Comparison of ENCODE assay signal across 12 cellular contexts in the genomic region with DNA sequence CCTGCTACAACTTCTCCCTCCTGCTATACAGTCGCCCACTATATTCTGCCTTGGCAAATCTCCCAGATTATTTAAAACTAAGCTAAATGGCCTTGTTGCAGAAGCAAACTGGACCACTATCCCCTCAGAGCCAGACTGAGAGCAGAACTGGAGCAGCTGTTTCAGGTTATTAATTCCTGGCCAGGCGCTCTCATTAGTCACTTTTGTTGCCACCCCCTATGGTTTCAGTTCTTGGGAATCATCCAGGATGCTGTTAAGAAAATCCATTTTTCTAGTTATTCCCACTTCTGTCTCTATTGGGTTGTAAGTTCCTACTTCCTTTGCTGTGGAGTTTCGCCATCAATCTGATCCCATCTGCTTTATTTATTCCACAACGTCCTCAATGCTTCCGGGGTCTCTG. TPM values are rescaled to one million over a fixed set of nuclear protein-coding genes. Genes with fewer than 3 reads are reported as not detected.
DNase-seq lines count a peak whose midpoint lies in the region; ATAC-seq, FAIRE-seq and TF ChIP-seq lines count a peak whose summit lies in the region.
"Had no signal": no experiment of that assay in that cellular context is flagged by ENCODE, and none has a peak within 500 bp of the region (broad histone marks: within the 10 kb centered on the region; RNA-seq: fewer than 3 reads in every experiment).

No MANE protein-coding gene starts in this region.

- no peak for FAIRE-seq in HepG2 (lab: Jason Lieb, UNC)
- FAIRE-seq: H1 had no signal

- H3K36me3 ChIP-seq in BLaER1 treated with 17β-estradiol and CSF1 and Interleukin-3, amounts not matched to agents 10 nM and 100 nM = peaks cover 0 to 16% (median 2%) of the 10 kb centered on the region in 11 experiments; a peak in 6 of 22 replicates
- no peaks in the 10 kb centered on the region for H3K36me3 ChIP-seq in HepG2 (replicated peaks in 1 of 2; ENCODE audit: control insufficient read depth in 1 of 2, insufficient read depth in 2 of 2, low read length in 2 of 2)
- H3K36me3 ChIP-seq: tibial artery had no signal

- H3K27ac ChIP-seq in BLaER1 treated with 17β-estradiol and CSF1 and Interleukin-3, amounts not matched to agents 10 nM and 100 nM = peak overlapping the region in 9 of 11 experiments; percentile 6 to 92 (median 85); a peak in 15 of 22 replicates
- no peak overlapping the region for H3K27ac ChIP-seq in HepG2 (ENCODE audit: extremely low read length, insufficient read depth, low read length)
- H3K27ac ChIP-seq: tibial artery had no signal

- intact Hi-C loops in HepG2 (cut with micrococcal nuclease; ENCODE audit: unreplicated experiment) = no loop called here

- DNase-seq in LHCN-M2 (ENCODE audit: low read depth) (peak; percentile 90), astrocyte of the hippocampus (ENCODE audit: low read depth, low spot score) (peak; percentile 53), kidney glomerular epithelial cell (lab: John Stamatoyannopoulos, UW) (peak; percentile 15), GM10248 (ENCODE audit: extremely low spot score) (no peak), HepG2 (ENCODE audit: low spot score) (no peak)
- DNase-seq: Karpas-422, tibial artery had no signal

- TF ChIP-seq EP300 in HepG2 (IDR thresholded peaks at IDR 0.05; ENCODE audit: low read depth in 2 of 2, low read length in 2 of 2) (no peak), HepG2 (CRISPR knock-in tag; IDR thresholded peaks at IDR 0.05; ENCODE audit: borderline replicate concordance) (no peak)

- no peak overlapping the region for H3K4me3 ChIP-seq in BLaER1 treated with 17β-estradiol and CSF1 and Interleukin-3, amounts not matched to agents 10 nM and 100 nM
- no peak overlapping the region for H3K4me3 ChIP-seq in HepG2 (replicated peaks in 1 of 3; ENCODE audit: insufficient read depth in 1 of 3, low read depth in 2 of 3, low read length in 3 of 3)
- H3K4me3 ChIP-seq: tibial artery had no signal

- no peaks in the 10 kb centered on the region for H3K27me3 ChIP-seq in BLaER1 treated with 17β-estradiol and CSF1 and Interleukin-3, amounts not matched to agents 10 nM and 100 nM
- no peaks in the 10 kb centered on the region for H3K27me3 ChIP-seq in HepG2 (ENCODE audit: control insufficient read depth in 1 of 2, insufficient read depth in 2 of 2, low read length in 2 of 2)
- H3K27me3 ChIP-seq: tibial artery had no signal

- POLR2A ChIA-PET in GM10248 (lab: Yijun Ruan, JAX) (no interaction called here), HepG2 (lab: Yijun Ruan, JAX) (no interaction called here)

- WGBS in HepG2 (ENCODE audit: low lambda C conversion rate) = 97% methylated on average over 5 of the region's 5 CpGs

- no TSS peak for BruUV-seq in HepG2 (replicated peaks; lab: Mats Ljungman, UMichigan)

- peak overlapping the region in 5 of 11 experiments; percentile 2 to 81 (median 68); a peak in 7 of 22 replicates for H3K4me2 ChIP-seq in BLaER1 treated with 17β-estradiol and CSF1 and Interleukin-3, amounts not matched to agents 10 nM and 100 nM
- no peak overlapping the region for H3K4me2 ChIP-seq in HepG2 (ENCODE audit: low read depth, low read length)

- in situ Hi-C loops in HepG2 (cut with HindIII; ENCODE audit: extremely low pct_ligation_motif_present, low pct_unique_long_range_greater_than_20kb) = no loop called here

- TF ChIP-seq RAD21 in HepG2 (CRISPR knock-in tag; IDR thresholded peaks at IDR 0.05) = no peak

- peaks cover 36 to 69% (median 53%) of the 10 kb centered on the region in 10 experiments for H3K4me1 ChIP-seq in BLaER1 treated with 17β-estradiol and CSF1 and Interleukin-3, amounts not matched to agents 10 nM and 100 nM
- H3K4me1 ChIP-seq in HepG2 (ENCODE audit: insufficient read depth, low read length) = peaks cover 60% of the 10 kb centered on the region

- peaks cover 0 to 26% (median 20%) of the 10 kb centered on the region in 11 experiments; a peak in 16 of 22 replicates for H3K9me3 ChIP-seq in BLaER1 treated with 17β-estradiol and CSF1 and Interleukin-3, amounts not matched to agents 10 nM and 100 nM (replicated peaks in 1 of 11)
- no peaks in the 10 kb centered on the region for H3K9me3 ChIP-seq in HepG2 (ENCODE audit: low read length)
- H3K9me3 ChIP-seq: tibial artery had no signal

- H4K20me1 ChIP-seq in BLaER1 treated with 17β-estradiol and CSF1 and Interleukin-3, amounts not matched to agents 10 nM and 100 nM = peaks cover 0 to 32% (median 0%) of the 10 kb centered on the region in 11 experiments; a peak in 6 of 22 replicates
- no peaks in the 10 kb centered on the region for H4K20me1 ChIP-seq in HepG2 (ENCODE audit: insufficient read depth, low read length)

- H3K79me2 ChIP-seq in HepG2 (ENCODE audit: insufficient read depth, low read length) = peaks cover 83% of the 10 kb centered on the region

- ATAC-seq in HG03520 (IDR thresholded peaks at IDR 0.05; ENCODE audit: unreplicated experiment) (no peak), HepG2 (no peak), GM18502 (IDR thresholded peaks at IDR 0.05; ENCODE audit: poor library complexity, unreplicated experiment) (no peak)
- ATAC-seq: Panc1 had no signal

- no peak overlapping the region for H3K9ac ChIP-seq in BLaER1 treated with 17β-estradiol and CSF1 and Interleukin-3, amounts not matched to agents 10 nM and 100 nM
- H3K9ac ChIP-seq in HepG2 (ENCODE audit: insufficient read depth, low read depth, low read length) = no peak overlapping the region

- TF ChIP-seq POLR2A in HepG2 (IDR thresholded peaks at IDR 0.05; ENCODE audit: insufficient read depth in 1 of 2, low read depth in 2 of 2, low read length in 2 of 2) = no peak

- H2AFZ ChIP-seq in HepG2 (ENCODE audit: low read length) = no peak overlapping the region

- TF ChIP-seq CTCF in GM10248 (IDR thresholded peaks at IDR 0.05; ENCODE audit: control extremely low read depth, extremely low read depth, low read depth, missing control alignments) = no peak
- no peak for TF ChIP-seq CTCF in HepG2 (CRISPR knock-in tag; IDR thresholded peaks at IDR 0.05)

- CTCF ChIA-PET in GM10248 (lab: Yijun Ruan, JAX) = no interaction called here
- CTCF ChIA-PET in HepG2 (lab: Yijun Ruan, JAX; ENCODE audit: low intra/inter-chr PET ratio, low total read pairs) = no interaction called here

TF ChIP-seq in HepG2, 621 proteins besides CTCF, POLR2A, EP300 and RAD21:
- TF ChIP-seq ZNF839 (CRISPR knock-in tag; IDR thresholded peaks at IDR 0.05; ENCODE audit: borderline replicate concordance) = no peak
- TF ChIP-seq SUZ12 (IDR thresholded peaks at IDR 0.05; ENCODE audit: low read depth, low read length) = no peak
- TF ChIP-seq, protein P1, sequence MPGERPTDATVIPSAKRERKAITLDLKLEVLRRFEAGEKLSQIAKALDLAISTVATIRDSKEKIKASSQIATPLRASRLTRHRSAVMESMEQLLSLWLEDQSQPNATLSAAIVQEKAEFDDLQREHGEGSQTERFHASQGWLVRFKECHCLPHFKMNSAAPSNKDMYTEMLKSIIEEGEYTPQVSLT (CRISPR knock-in tag; IDR thresholded peaks at IDR 0.05; ENCODE audit: borderline replicate concordance, low read depth) = no peak
- no peak for TF ChIP-seq AGO1 (IDR thresholded peaks at IDR 0.05; ENCODE audit: low read depth, low read length, poor library complexity, severe bottlenecking)
- TF ChIP-seq, protein P2, sequence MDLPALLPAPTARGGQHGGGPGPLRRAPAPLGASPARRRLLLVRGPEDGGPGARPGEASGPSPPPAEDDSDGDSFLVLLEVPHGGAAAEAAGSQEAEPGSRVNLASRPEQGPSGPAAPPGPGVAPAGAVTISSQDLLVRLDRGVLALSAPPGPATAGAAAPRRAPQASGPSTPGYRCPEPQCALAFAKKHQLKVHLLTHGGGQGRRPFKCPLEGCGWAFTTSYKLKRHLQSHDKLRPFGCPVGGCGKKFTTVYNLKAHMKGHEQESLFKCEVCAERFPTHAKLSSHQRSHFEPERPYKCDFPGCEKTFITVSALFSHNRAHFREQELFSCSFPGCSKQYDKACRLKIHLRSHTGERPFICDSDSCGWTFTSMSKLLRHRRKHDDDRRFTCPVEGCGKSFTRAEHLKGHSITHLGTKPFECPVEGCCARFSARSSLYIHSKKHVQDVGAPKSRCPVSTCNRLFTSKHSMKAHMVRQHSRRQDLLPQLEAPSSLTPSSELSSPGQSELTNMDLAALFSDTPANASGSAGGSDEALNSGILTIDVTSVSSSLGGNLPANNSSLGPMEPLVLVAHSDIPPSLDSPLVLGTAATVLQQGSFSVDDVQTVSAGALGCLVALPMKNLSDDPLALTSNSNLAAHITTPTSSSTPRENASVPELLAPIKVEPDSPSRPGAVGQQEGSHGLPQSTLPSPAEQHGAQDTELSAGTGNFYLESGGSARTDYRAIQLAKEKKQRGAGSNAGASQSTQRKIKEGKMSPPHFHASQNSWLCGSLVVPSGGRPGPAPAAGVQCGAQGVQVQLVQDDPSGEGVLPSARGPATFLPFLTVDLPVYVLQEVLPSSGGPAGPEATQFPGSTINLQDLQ (CRISPR knock-in tag; IDR thresholded peaks at IDR 0.05) = no peak

RNA-seq across cellular contexts. Expression of a gene that starts 30.1 kb away (rescaled TPM):
- total RNA-seq in LHCN-M2 (2014; rRNA removed) = 25.5 and 29.2 TPM in 2 replicates
- 10.2 TPM for polyA plus RNA-seq in LHCN-M2 (2012)
- 29.6 and 40.8 TPM in 2 replicates for total RNA-seq in HepG2 (2016; rRNA removed; fragmentation: Illumina TruSeq; extraction: Trizol)
- 22.0 and 26.3 TPM in 2 replicates for total RNA-seq in HepG2 (2016; cell fraction: cytosol; rRNA removed; fragmentation: Illumina TruSeq; extraction: Trizol; ENCODE audit: low read depth)
- 28.7 and 37.1 TPM in 2 replicates for total RNA-seq in HepG2 (2016; cell fraction: insoluble cytoplasmic fraction; rRNA removed; fragmentation: Illumina TruSeq; extraction: Trizol)
- 28.2 and 31.1 TPM in 2 replicates for total RNA-seq in HepG2 (2016; cell fraction: membrane; rRNA removed; fragmentation: Illumina TruSeq; extraction: Trizol)
- total RNA-seq in HepG2 (2016; cell fraction: nucleus; rRNA removed; fragmentation: Illumina TruSeq; extraction: Trizol) = 90.9 and 93.4 TPM in 2 replicates
- 32.2 and 34.8 TPM in 2 replicates for polyA plus RNA-seq in HepG2 (2011; rRNA removed)
- polyA plus RNA-seq in HepG2 (2011; cell fraction: cytosol; rRNA removed) = 17.7 and 29.2 TPM in 2 replicates
- 41.4 and 54.6 TPM in 2 replicates for polyA plus RNA-seq in HepG2 (2011; cell fraction: nucleus; rRNA removed)
- polyA plus RNA-seq in HepG2 (2012) = 38.8 and 45.2 TPM in 2 replicates
- polyA plus RNA-seq in HepG2 (2016; cell fraction: cytosol; fragmentation: Illumina TruSeq; extraction: Trizol; ENCODE audit: low read depth) = 4.8 TPM in 2 replicates
- 26.1 and 28.8 TPM in 2 replicates for polyA plus RNA-seq in HepG2 (2016; cell fraction: insoluble cytoplasmic fraction; fragmentation: Illumina TruSeq; extraction: Trizol; ENCODE audit: low read depth)
- polyA plus RNA-seq in HepG2 (2016; cell fraction: membrane; fragmentation: Illumina TruSeq; extraction: Trizol; ENCODE audit: low read depth) = 13.9 and 15.0 TPM in 2 replicates
- 95.4 and 101 TPM in 2 replicates for polyA plus RNA-seq in HepG2 (2016; cell fraction: nucleus; fragmentation: Illumina TruSeq; extraction: Trizol; ENCODE audit: insufficient read depth, low read depth)
- 50.6 and 153 TPM in 2 replicates for polyA minus RNA-seq in HepG2 (2011; rRNA and poly(A)+ RNA removed; ENCODE audit: low replicate concordance)
- 26.8 and 33.5 TPM in 2 replicates for polyA minus RNA-seq in HepG2 (2011; cell fraction: cytosol; rRNA and poly(A)+ RNA removed)
- polyA minus RNA-seq in HepG2 (2011; cell fraction: nucleus; rRNA and poly(A)+ RNA removed) = 180 and 197 TPM in 2 replicates

Comparison
In these comparisons a context has a peak if more than half of its experiments do, and no peak if none do; other contexts are left out.
1. DNase-seq: peak in LHCN-M2 (single experiment), astrocyte of the hippocampus (single experiment) and kidney glomerular epithelial cell (single experiment); none in GM10248 (single experiment) and HepG2 (single experiment).